Comparison of ENCODE assay signal across 1 cellular context in the genomic region with DNA sequence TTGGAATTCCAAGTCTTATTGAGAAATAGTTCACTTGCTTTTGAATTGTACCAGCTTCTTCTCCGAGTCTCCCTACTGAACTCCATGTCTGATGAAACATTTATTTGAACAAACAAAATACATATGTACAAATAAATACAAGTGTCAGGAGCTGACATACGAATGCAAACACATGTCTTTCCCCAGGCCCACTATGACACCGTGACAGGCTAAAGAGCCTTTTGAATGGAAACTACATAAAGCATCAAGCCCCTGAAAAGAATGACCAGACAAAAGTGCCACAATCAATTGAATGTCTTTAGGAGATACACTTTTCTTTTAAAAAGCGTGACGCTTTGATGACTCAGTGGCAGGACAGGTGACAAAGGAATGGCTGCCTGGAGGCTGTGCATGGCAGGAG.
TF ChIP-seq lines count a peak whose summit lies in the region.

No MANE protein-coding gene starts in this region.

TF ChIP-seq in GM23338, 12 proteins besides CTCF, POLR2A, EP300 and RAD21 (continued from another document):
- TF ChIP-seq, protein P1, sequence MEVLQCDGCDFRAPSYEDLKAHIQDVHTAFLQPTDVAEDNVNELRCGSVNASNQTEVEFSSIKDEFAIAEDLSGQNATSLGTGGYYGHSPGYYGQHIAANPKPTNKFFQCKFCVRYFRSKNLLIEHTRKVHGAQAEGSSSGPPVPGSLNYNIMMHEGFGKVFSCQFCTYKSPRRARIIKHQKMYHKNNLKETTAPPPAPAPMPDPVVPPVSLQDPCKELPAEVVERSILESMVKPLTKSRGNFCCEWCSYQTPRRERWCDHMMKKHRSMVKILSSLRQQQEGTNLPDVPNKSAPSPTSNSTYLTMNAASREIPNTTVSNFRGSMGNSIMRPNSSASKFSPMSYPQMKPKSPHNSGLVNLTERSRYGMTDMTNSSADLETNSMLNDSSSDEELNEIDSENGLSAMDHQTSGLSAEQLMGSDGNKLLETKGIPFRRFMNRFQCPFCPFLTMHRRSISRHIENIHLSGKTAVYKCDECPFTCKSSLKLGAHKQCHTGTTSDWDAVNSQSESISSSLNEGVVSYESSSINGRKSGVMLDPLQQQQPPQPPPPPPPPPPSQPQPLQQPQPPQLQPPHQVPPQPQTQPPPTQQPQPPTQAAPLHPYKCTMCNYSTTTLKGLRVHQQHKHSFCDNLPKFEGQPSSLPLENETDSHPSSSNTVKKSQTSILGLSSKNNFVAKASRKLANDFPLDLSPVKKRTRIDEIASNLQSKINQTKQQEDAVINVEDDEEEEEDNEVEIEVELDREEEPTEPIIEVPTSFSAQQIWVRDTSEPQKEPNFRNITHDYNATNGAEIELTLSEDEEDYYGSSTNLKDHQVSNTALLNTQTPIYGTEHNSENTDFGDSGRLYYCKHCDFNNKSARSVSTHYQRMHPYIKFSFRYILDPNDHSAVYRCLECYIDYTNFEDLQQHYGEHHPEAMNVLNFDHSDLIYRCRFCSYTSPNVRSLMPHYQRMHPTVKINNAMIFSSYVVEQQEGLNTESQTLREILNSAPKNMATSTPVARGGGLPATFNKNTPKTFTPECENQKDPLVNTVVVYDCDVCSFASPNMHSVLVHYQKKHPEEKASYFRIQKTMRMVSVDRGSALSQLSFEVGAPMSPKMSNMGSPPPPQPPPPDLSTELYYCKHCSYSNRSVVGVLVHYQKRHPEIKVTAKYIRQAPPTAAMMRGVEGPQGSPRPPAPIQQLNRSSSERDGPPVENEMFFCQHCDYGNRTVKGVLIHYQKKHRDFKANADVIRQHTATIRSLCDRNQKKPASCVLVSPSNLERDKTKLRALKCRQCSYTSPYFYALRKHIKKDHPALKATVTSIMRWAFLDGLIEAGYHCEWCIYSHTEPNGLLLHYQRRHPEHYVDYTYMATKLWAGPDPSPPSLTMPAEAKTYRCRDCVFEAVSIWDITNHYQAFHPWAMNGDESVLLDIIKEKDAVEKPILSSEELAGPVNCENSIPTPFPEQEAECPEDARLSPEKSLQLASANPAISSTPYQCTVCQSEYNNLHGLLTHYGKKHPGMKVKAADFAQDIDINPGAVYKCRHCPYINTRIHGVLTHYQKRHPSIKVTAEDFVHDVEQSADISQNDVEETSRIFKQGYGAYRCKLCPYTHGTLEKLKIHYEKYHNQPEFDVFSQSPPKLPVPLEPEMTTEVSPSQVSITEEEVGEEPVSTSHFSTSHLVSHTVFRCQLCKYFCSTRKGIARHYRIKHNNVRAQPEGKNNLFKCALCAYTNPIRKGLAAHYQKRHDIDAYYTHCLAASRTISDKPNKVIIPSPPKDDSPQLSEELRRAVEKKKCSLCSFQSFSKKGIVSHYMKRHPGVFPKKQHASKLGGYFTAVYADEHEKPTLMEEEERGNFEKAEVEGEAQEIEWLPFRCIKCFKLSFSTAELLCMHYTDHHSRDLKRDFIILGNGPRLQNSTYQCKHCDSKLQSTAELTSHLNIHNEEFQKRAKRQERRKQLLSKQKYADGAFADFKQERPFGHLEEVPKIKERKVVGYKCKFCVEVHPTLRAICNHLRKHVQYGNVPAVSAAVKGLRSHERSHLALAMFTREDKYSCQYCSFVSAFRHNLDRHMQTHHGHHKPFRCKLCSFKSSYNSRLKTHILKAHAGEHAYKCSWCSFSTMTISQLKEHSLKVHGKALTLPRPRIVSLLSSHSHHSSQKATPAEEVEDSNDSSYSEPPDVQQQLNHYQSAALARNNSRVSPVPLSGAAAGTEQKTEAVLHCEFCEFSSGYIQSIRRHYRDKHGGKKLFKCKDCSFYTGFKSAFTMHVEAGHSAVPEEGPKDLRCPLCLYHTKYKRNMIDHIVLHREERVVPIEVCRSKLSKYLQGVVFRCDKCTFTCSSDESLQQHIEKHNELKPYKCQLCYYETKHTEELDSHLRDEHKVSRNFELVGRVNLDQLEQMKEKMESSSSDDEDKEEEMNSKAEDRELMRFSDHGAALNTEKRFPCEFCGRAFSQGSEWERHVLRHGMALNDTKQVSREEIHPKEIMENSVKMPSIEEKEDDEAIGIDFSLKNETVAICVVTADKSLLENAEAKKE (CRISPR knock-in tag; IDR thresholded peaks at IDR 0.05): no peak
- TF ChIP-seq, protein P2, sequence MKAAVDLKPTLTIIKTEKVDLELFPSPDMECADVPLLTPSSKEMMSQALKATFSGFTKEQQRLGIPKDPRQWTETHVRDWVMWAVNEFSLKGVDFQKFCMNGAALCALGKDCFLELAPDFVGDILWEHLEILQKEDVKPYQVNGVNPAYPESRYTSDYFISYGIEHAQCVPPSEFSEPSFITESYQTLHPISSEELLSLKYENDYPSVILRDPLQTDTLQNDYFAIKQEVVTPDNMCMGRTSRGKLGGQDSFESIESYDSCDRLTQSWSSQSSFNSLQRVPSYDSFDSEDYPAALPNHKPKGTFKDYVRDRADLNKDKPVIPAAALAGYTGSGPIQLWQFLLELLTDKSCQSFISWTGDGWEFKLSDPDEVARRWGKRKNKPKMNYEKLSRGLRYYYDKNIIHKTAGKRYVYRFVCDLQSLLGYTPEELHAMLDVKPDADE (IDR thresholded peaks at IDR 0.05): no peak
- TF ChIP-seq NANOG (IDR thresholded peaks at IDR 0.05; ENCODE audit: borderline replicate concordance) (no peak), EZH2 (IDR thresholded peaks at IDR 0.05; ENCODE audit: low read depth, unreplicated experiment) (no peak), EZH2phosphoT487 (IDR thresholded peaks at IDR 0.05; ENCODE audit: unreplicated experiment) (no peak)
- TF ChIP-seq, protein P3, sequence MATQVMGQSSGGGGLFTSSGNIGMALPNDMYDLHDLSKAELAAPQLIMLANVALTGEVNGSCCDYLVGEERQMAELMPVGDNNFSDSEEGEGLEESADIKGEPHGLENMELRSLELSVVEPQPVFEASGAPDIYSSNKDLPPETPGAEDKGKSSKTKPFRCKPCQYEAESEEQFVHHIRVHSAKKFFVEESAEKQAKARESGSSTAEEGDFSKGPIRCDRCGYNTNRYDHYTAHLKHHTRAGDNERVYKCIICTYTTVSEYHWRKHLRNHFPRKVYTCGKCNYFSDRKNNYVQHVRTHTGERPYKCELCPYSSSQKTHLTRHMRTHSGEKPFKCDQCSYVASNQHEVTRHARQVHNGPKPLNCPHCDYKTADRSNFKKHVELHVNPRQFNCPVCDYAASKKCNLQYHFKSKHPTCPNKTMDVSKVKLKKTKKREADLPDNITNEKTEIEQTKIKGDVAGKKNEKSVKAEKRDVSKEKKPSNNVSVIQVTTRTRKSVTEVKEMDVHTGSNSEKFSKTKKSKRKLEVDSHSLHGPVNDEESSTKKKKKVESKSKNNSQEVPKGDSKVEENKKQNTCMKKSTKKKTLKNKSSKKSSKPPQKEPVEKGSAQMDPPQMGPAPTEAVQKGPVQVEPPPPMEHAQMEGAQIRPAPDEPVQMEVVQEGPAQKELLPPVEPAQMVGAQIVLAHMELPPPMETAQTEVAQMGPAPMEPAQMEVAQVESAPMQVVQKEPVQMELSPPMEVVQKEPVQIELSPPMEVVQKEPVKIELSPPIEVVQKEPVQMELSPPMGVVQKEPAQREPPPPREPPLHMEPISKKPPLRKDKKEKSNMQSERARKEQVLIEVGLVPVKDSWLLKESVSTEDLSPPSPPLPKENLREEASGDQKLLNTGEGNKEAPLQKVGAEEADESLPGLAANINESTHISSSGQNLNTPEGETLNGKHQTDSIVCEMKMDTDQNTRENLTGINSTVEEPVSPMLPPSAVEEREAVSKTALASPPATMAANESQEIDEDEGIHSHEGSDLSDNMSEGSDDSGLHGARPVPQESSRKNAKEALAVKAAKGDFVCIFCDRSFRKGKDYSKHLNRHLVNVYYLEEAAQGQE (IDR thresholded peaks at IDR 0.05; ENCODE audit: unreplicated experiment): no peak
